ENCODE assay signal across 32 cellular contexts in genomic region chr12:78600541-78600940, GRCh38.
"Had no signal": no experiment of that assay in that cellular context is flagged by ENCODE, and none has a peak within 500 bp of the region (broad histone marks: within the 10 kb centered on the region; RNA-seq: fewer than 3 reads in every experiment).

No MANE protein-coding gene starts in this region.

- ATAC-seq: activated CD8-positive, alpha-beta T cell treated with anti-CD3 and anti-CD28 coated beads for 36 hours; activated naive CD4-positive, alpha-beta T cell treated with anti-CD3 and anti-CD28 coated beads, Interleukin-2, amount 50 U/mL, for 72 hours; activated T-cell treated with anti-CD3 and anti-CD28 coated beads, Interleukin-2, amount 50 U/mL, for 4 hours; activated T-cell treated with anti-CD3 and anti-CD28 coated beads, Interleukin-2, amount 50 U/mL, for 72 hours; activated T-helper 17 cell treated with anti-CD3 and anti-CD28 coated beads, Interleukin-2, amount 50 U/mL, for 72 hours; body of pancreas; T-cell; T-helper 17 cell had no signal

- H3K4me1 ChIP-seq: adrenal gland, body of pancreas, breast epithelium had no signal

- H3K27me3 ChIP-seq: adrenal gland, body of pancreas, brain microvascular endothelial cell, breast epithelium had no signal

- DNase-seq: activated B cell treated with CpG ODN at 0.5 μM for 24 hours; activated CD4-positive, alpha-beta memory T cell treated with anti-CD3 and anti-CD28 coated beads for 36 hours; activated CD4-positive, alpha-beta T cell treated with anti-CD3 and anti-CD28 coated beads for 4 hours; activated CD4-positive, alpha-beta T cell treated with anti-CD3 and anti-CD28 coated beads, Interleukin-2, amount 10 ng/mL, durations not matched to agents 24 days and 14 days; activated CD4-positive, alpha-beta T cell treated with anti-CD3 and anti-CD28 coated beads, Interleukin-2, amount 50 U/mL, for 1 hour; activated CD4-positive, alpha-beta T cell treated with anti-CD3 and anti-CD28 coated beads, Interleukin-2, amount 50 U/mL, for 4 hours; activated CD4-positive, CD25-positive, alpha-beta regulatory T cell treated with anti-CD3 and anti-CD28 coated beads, Interleukin-2, amount 50 U/mL, for 72 hours; activated CD8-positive, alpha-beta memory T cell treated with anti-CD3 and anti-CD28 coated beads, Interleukin-2, amount 50 U/mL, for 4 hours; activated CD8-positive, alpha-beta T cell treated with anti-CD3 and anti-CD28 coated beads for 36 hours; activated effector memory CD4-positive, alpha-beta T cell treated with anti-CD3 and anti-CD28 coated beads, Interleukin-2, amount 50 U/mL, for 16 hours; activated gamma-delta T cell treated with Interleukin-2 at 50 U/mL for 16 hours; activated naive CD4-positive, alpha-beta T cell; activated naive CD4-positive, alpha-beta T cell treated with anti-CD3 and anti-CD28 coated beads for 36 hours; activated naive CD4-positive, alpha-beta T cell treated with anti-CD3 and anti-CD28 coated beads, Interleukin-2, amount 50 U/mL, for 16 hours; activated naive CD8-positive, alpha-beta T cell treated with anti-CD3 and anti-CD28 coated beads for 36 hours; activated T-cell treated with anti-CD3 and anti-CD28 coated beads for 4 hours; activated T-cell treated with anti-CD3 and anti-CD28 coated beads, Interleukin-2, amount 50 U/mL, for 1 hour; activated T-cell treated with anti-CD3 and anti-CD28 coated beads, Interleukin-2, amount 50 U/mL, for 4 hours; activated T-cell treated with anti-CD3 and anti-CD28 coated beads, Interleukin-2, amount 50 U/mL, for 72 hours; adrenal gland; amniotic stem cell; aorta; body of pancreas; brain microvascular endothelial cell; central memory CD4-positive, alpha-beta T cell; T-cell; T-helper 17 cell; T-helper 9 cell had no signal

- H3K4me3 ChIP-seq: adrenal gland, body of pancreas, breast epithelium had no signal

- H3K27ac ChIP-seq: adrenal gland, body of pancreas, brain microvascular endothelial cell, breast epithelium, VCaP had no signal

- H3K36me3 ChIP-seq: adrenal gland, brain microvascular endothelial cell, breast epithelium had no signal
